ENCODE assay signal across 8 cellular contexts in the genomic region with DNA sequence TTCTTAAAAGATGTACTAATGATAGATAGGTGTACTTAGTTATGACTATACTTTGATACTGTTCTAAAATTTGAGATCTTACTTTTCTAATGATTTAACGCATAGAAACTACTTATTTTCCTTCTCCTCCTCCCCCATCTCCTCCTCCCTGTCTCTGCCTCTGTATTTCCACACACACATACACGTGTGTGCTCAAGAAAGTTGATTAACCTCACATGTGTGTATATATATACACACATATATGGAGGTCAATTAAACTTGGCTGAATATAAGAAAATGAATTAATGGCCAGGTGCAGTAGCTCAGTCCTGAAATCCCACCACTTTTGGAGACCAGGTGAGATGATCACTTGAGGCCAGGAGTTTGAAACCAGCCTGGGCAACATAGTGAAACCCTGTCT.
"Had no signal": no experiment of that assay in that cellular context is flagged by ENCODE, and none has a peak within 500 bp of the region (broad histone marks: within the 10 kb centered on the region; RNA-seq: fewer than 3 reads in every experiment).

No MANE protein-coding gene starts in this region.

- DNase-seq: GDM1, GF-D8 had no signal

- H3K4me3 ChIP-seq: GM12878 had no signal

- ATAC-seq: GM12878 had no signal

- FAIRE-seq: G401.6, GM12878, GM12891, GM12892, GM18507, GM19239 had no signal
